ENCODE assay signal across 8 cellular contexts in the genomic region with DNA sequence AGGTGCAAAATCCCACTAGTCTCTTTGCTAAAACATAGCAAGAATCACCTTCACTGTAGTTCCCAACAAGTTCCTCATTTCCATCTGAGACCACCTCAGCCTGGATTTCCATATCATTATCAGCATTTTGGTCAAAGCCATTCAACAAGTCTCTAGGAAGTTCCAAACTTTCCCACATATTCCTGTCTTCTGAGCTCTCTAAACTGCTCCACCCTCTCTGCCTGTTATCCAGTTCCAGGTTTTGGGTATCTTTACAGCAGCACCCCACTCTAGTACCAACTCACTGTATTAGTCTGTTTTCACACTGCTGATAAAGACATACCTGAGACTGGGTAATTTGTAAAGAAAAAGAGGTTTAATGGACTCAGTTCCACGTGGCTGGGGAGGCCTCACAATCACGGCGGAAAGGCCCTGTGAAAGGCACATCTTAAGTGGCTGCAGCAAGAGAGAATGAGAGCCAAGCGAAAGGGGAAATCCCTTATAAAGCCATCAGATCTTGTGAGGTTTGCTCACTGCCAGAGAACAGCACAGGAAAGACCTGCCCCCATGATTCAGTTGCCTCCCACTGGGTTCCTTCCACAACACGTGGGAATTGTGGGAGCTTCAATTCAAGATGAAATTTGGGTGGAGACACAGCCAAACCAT.
DNase-seq lines count a peak whose midpoint lies in the region; ATAC-seq and TF ChIP-seq lines count a peak whose summit lies in the region.
"Not testable (repeated sequence)": the region's sequence is repeated elsewhere in the genome, so short reads cannot be mapped to it uniquely, and the experiment has no call there.

No MANE protein-coding gene starts in this region.

- not testable (repeated sequence) for H3K27me3 Mint-ChIP-seq in T-helper 17 cell; activated T-helper 2 cell treated with anti-CD3 and anti-CD28 coated beads, Interferon-gamma antibody, Interleukin-2, Interleukin-4, amounts not matched to agents 10 μg/mL and 5 μg/mL and 100 μg/mL, durations not matched to agents 14 hours and 24 hours and 36 hours (ENCODE audit: low read depth)

- H3K27me3 ChIP-seq in psoas muscle (ENCODE audit: insufficient read depth in 3 of 3, low read length in 2 of 3), result not testable (repeated sequence)

- H3K9me3 ChIP-seq in HEK293 (ENCODE audit: control insufficient read depth, insufficient read depth, low read depth, low read length); T-helper 17 cell (ENCODE audit: control insufficient read depth, low read length, poor library complexity, severe bottlenecking); psoas muscle: not testable (repeated sequence)

- H3K27ac ChIP-seq in HEK293 (ENCODE audit: extremely low read depth, low read depth, low read length), result not testable (repeated sequence)
- H3K27ac ChIP-seq in psoas muscle, result peak overlapping the region; percentile 50

- peaks cover 11% of the 10 kb centered on the region for H3K4me1 Mint-ChIP-seq in T-helper 17 cell
- H3K4me1 Mint-ChIP-seq in activated T-helper 2 cell treated with anti-CD3 and anti-CD28 coated beads, Interferon-gamma antibody, Interleukin-2, Interleukin-4, amounts not matched to agents 10 μg/mL and 5 μg/mL and 100 μg/mL, durations not matched to agents 14 hours and 24 hours and 36 hours (ENCODE audit: low read depth), result peaks cover 31% of the 10 kb centered on the region

- not testable (repeated sequence) for TF ChIP-seq CTCF in HEK293 (tag by site-specific recombination; IDR thresholded peaks at IDR 0.05); psoas muscle (IDR thresholded peaks at IDR 0.05)

- H3K36me3 Mint-ChIP-seq in T-helper 17 cell (ENCODE audit: low read depth), result not testable (repeated sequence)
- peaks cover 27% of the 10 kb centered on the region for H3K36me3 Mint-ChIP-seq in activated T-helper 2 cell treated with anti-CD3 and anti-CD28 coated beads, Interferon-gamma antibody, Interleukin-2, Interleukin-4, amounts not matched to agents 10 μg/mL and 5 μg/mL and 100 μg/mL, durations not matched to agents 14 hours and 24 hours and 36 hours (ENCODE audit: low read depth)

- H3K9me3 Mint-ChIP-seq in activated T-helper 2 cell treated with anti-CD3 and anti-CD28 coated beads, Interferon-gamma antibody, Interleukin-2, Interleukin-4, amounts not matched to agents 10 μg/mL and 5 μg/mL and 100 μg/mL, durations not matched to agents 14 hours and 24 hours and 36 hours, result not testable (repeated sequence)

- POLR2A ChIA-PET in HEK293 (lab: Yijun Ruan, JAX), result interaction anchor here (0.6 kb wide), 1 partner anchor 153 kb away, joined by 3 read pairs; no protein-coding TSS in a partner anchor

- ATAC-seq in GM19023 (IDR thresholded peaks at IDR 0.05; ENCODE audit: unreplicated experiment) (peak; percentile 93), HG03378 (IDR thresholded peaks at IDR 0.05; ENCODE audit: unreplicated experiment) (peak; percentile 90), T-helper 17 cell (peak; percentile 76), psoas muscle (peak in 3 of 4 donors; percentile 30 to 55 (median 37))

- WGBS in psoas muscle, 3 donors, result 48 to 66% (median 53%) methylated on average over 5 of the region's 5 CpGs

- H3K36me3 ChIP-seq in HEK293 (ENCODE audit: control insufficient read depth in 2 of 2, insufficient read depth in 1 of 2, low read length in 2 of 2); psoas muscle (ENCODE audit: insufficient read depth in 1 of 2, low read depth in 1 of 2): not testable (repeated sequence)

- CTCF ChIA-PET in HEK293 (lab: Yijun Ruan, JAX), result interaction anchor here (1.4 kb wide), 1 partner anchor 753 kb away, joined by 3 read pairs; no protein-coding TSS in a partner anchor

- H3K27ac Mint-ChIP-seq in T-helper 17 cell, result peak overlapping the region; percentile 82
- peak overlapping the region; percentile 57 for H3K27ac Mint-ChIP-seq in activated T-helper 2 cell treated with anti-CD3 and anti-CD28 coated beads, Interferon-gamma antibody, Interleukin-2, Interleukin-4, amounts not matched to agents 10 μg/mL and 5 μg/mL and 100 μg/mL, durations not matched to agents 14 hours and 24 hours and 36 hours

- intact Hi-C loops in activated T-helper 2 cell treated with anti-CD3 and anti-CD28 coated beads, Interferon-gamma antibody, Interleukin-2, Interleukin-4, amounts not matched to agents 10 μg/mL and 5 μg/mL and 100 μg/mL, durations not matched to agents 14 hours and 24 hours and 36 hours (cut with micrococcal nuclease), result loop anchor here (1.0 kb wide), 1 partner anchor 32 kb away; a partner anchor contains a TSS
- intact Hi-C loops in psoas muscle (cut with DNase I), result not testable (repeated sequence)

- H3K4me1 ChIP-seq in HEK293 (ENCODE audit: control insufficient read depth, insufficient read depth, low read length), result not testable (repeated sequence)
- H3K4me1 ChIP-seq in psoas muscle, result peaks cover 15% of the 10 kb centered on the region

- H3K4me3 Mint-ChIP-seq in T-helper 17 cell; activated T-helper 2 cell treated with anti-CD3 and anti-CD28 coated beads, Interferon-gamma antibody, Interleukin-2, Interleukin-4, amounts not matched to agents 10 μg/mL and 5 μg/mL and 100 μg/mL, durations not matched to agents 14 hours and 24 hours and 36 hours (ENCODE audit: low read depth): not testable (repeated sequence)

- in situ Hi-C loops in ACHN (cut with HindIII; ENCODE audit: low pct_ligation_motif_present, low pct_unique_long_range_greater_than_20kb, low sequenced_read_pairs), result not testable (repeated sequence)

- DNase-seq in ACHN (peak; percentile 40), glomerular visceral epithelial cell (ENCODE audit: extremely low spot score) (peak; percentile 41)
- not testable (repeated sequence) for DNase-seq in T-helper 17 cell; activated T-helper 2 cell treated with anti-CD3 and anti-CD28 coated beads, Interferon-gamma antibody, Interleukin-2, Interleukin-4, amounts not matched to agents 10 μg/mL and 5 μg/mL and 100 μg/mL, durations not matched to agents 14 hours and 24 hours and 36 hours (ENCODE audit: low spot score); psoas muscle

- H3K4me3 ChIP-seq in HEK293 (ENCODE audit: low read depth, low read length); psoas muscle: not testable (repeated sequence)

TF ChIP-seq in HEK293, 187 proteins besides CTCF, POLR2A, EP300 and RAD21:
- TF ChIP-seq GLIS1 (tag by site-specific recombination; IDR thresholded peaks at IDR 0.05) (0 out of 2 replicates have a peak, but pooled peaks have one; percentile 13), SCRT1 (tag by site-specific recombination; IDR thresholded peaks at IDR 0.05; ENCODE audit: borderline replicate concordance) (peak; percentile 49; the same call in 1 of the 2 replicates), ZNF561 (tag by site-specific recombination; IDR thresholded peaks at IDR 0.05; ENCODE audit: borderline replicate concordance) (0 out of 2 replicates have a peak, but pooled peaks have one; percentile 19), ZIC2 (tag by site-specific recombination; IDR thresholded peaks at IDR 0.05) (peak; percentile 39; the same call in 1 of the 2 replicates), ZFHX2 (tag by site-specific recombination; conservative IDR thresholded peaks at IDR 0.05) (peak; percentile 28), ZNF341 (tag by site-specific recombination; IDR thresholded peaks at IDR 0.05; ENCODE audit: low read depth) (peak; percentile 25; the same call in 1 of the 2 replicates), SCRT2 (tag by site-specific recombination; IDR thresholded peaks at IDR 0.05) (peak; percentile 67), EGR2 (tag by site-specific recombination; IDR thresholded peaks at IDR 0.05; ENCODE audit: low read depth) (peak; percentile 51; the same call in 1 of the 2 replicates)

Comparison
In these comparisons a context has a peak if more than half of its experiments do, and no peak if none do; other contexts are left out.
1. ATAC-seq: peak in every context shown above with its lines; median percentile 93 in GM19023; 90 in HG03378; 76 in T-helper 17 cell; 37 in psoas muscle.